ENCODE assay signal across 13 cellular contexts in the genomic region with DNA sequence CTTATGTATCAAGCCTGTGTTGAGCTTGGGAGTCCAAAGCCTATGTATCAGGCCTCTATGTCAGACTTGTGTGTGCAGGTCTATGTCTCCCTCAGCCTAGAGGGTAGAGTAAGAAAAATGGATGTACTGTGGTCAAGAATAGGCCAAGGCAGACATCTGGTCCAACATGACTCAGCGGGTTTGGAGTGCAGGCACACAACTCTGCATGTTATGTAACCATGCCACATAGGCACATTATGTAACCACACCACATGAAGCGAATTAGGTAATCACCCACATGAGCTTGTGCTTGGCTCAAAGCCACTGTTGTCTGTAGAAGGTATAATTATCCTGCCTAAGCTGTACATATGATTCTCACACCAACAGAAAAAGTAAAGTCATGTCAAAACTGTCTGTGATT.
DNase-seq lines count a peak whose midpoint lies in the region; ATAC-seq, FAIRE-seq and TF ChIP-seq lines count a peak whose summit lies in the region.
"Had no signal": no experiment of that assay in that cellular context is flagged by ENCODE, and none has a peak within 500 bp of the region (broad histone marks: within the 10 kb centered on the region; RNA-seq: fewer than 3 reads in every experiment).

No MANE protein-coding gene starts in this region.

- H3K4me1 Mint-ChIP-seq in stimulated activated naive CD8-positive, alpha-beta T cell treated with anti-CD3 and anti-CD28 coated beads, Interleukin-15, amount 100 ng/mL, for 72 hours: no peaks in the 10 kb centered on the region

- H3K27ac Mint-ChIP-seq in stimulated activated naive CD8-positive, alpha-beta T cell treated with anti-CD3 and anti-CD28 coated beads, Interleukin-15, amount 100 ng/mL, for 72 hours: no peak overlapping the region

- H3K27me3 ChIP-seq in HL-60 (ENCODE audit: insufficient read depth, poor library complexity, severe bottlenecking): no peaks in the 10 kb centered on the region
- H3K27me3 ChIP-seq: SJSA1 had no signal

- TF ChIP-seq CTCF in AG10803 (conservative IDR thresholded peaks at IDR 0.05; ENCODE audit: low read length) (no peak), HL-60 (IDR thresholded peaks at IDR 0.05; ENCODE audit: insufficient read depth, low read length) (no peak), fibroblast of the aortic adventitia (IDR thresholded peaks at IDR 0.05; ENCODE audit: insufficient read depth, low read length) (no peak)

- ATAC-seq in GM18498 (IDR thresholded peaks at IDR 0.05; ENCODE audit: unreplicated experiment): no peak
- no peak for ATAC-seq in stimulated activated naive CD8-positive, alpha-beta T cell treated with anti-CD3 and anti-CD28 coated beads, Interleukin-15, amount 100 ng/mL, for 72 hours

- DNase-seq in AG10803 (ENCODE audit: low read depth) (peak; percentile 38), HL-60 (ENCODE audit: low read depth in 1 of 2, low spot score in 1 of 2) (peak; percentile 92), RCC 7860 (ENCODE audit: low spot score) (peak; percentile 7), fibroblast of the aortic adventitia (ENCODE audit: low read depth) (peak; percentile 24), NCI-H345 (lab: John Stamatoyannopoulos, UW) (no peak), HTR-8/SVneo (ENCODE audit: insufficient read length, low spot score) (no peak)
- DNase-seq in stimulated activated naive CD8-positive, alpha-beta T cell treated with anti-CD3 and anti-CD28 coated beads, Interleukin-15, amount 100 ng/mL, for 72 hours: no peak
- DNase-seq: activated CD4-positive, CD25-positive, alpha-beta regulatory T cell; NCI-H2107; stimulated activated CD4-positive, alpha-beta T cell treated with anti-CD3 and anti-CD28 coated beads, Interleukin-4, amount 100 ng/mL, for 24 hours had no signal

- no peak overlapping the region for H3K4me3 Mint-ChIP-seq in stimulated activated naive CD8-positive, alpha-beta T cell treated with anti-CD3 and anti-CD28 coated beads, Interleukin-15, amount 100 ng/mL, for 72 hours

- H3K4me3 ChIP-seq in AG10803 (ENCODE audit: low read length) (no peak overlapping the region), HL-60 (replicated peaks; ENCODE audit: insufficient read depth, low read length) (no peak overlapping the region), fibroblast of the aortic adventitia (ENCODE audit: low read depth, low read length) (no peak overlapping the region)
- H3K4me3 ChIP-seq: SJSA1 had no signal

- no peaks in the 10 kb centered on the region for H3K27me3 Mint-ChIP-seq in stimulated activated naive CD8-positive, alpha-beta T cell treated with anti-CD3 and anti-CD28 coated beads, Interleukin-15, amount 100 ng/mL, for 72 hours

- peak overlapping the region; percentile 46 for H3K27ac ChIP-seq in HL-60 (replicated peaks)
- H3K27ac ChIP-seq: C4-2B, SJSA1 had no signal

- FAIRE-seq in RCC 7860 (lab: Jason Lieb, UNC): no peak
- no peak for FAIRE-seq in HTR-8/SVneo (lab: Jason Lieb, UNC)

- H3K9me3 Mint-ChIP-seq in stimulated activated naive CD8-positive, alpha-beta T cell treated with anti-CD3 and anti-CD28 coated beads, Interleukin-15, amount 100 ng/mL, for 72 hours: peaks cover 4 to 38% of the 10 kb centered on the region in 2 donors

Comparison
In these comparisons a context has a peak if more than half of its experiments do, and no peak if none do; other contexts are left out.
1. DNase-seq: peak in AG10803 (single experiment), HL-60 (2 of 2), RCC 7860 (single experiment) and fibroblast of the aortic adventitia (single experiment); none in NCI-H345 (single experiment), HTR-8/SVneo (single experiment) and stimulated activated naive CD8-positive, alpha-beta T cell treated with anti-CD3 and anti-CD28 coated beads, Interleukin-15, amount 100 ng/mL, for 72 hours (0 of 2).